8 cellular contexts compared by ENCODE assay signal in the genomic region with DNA sequence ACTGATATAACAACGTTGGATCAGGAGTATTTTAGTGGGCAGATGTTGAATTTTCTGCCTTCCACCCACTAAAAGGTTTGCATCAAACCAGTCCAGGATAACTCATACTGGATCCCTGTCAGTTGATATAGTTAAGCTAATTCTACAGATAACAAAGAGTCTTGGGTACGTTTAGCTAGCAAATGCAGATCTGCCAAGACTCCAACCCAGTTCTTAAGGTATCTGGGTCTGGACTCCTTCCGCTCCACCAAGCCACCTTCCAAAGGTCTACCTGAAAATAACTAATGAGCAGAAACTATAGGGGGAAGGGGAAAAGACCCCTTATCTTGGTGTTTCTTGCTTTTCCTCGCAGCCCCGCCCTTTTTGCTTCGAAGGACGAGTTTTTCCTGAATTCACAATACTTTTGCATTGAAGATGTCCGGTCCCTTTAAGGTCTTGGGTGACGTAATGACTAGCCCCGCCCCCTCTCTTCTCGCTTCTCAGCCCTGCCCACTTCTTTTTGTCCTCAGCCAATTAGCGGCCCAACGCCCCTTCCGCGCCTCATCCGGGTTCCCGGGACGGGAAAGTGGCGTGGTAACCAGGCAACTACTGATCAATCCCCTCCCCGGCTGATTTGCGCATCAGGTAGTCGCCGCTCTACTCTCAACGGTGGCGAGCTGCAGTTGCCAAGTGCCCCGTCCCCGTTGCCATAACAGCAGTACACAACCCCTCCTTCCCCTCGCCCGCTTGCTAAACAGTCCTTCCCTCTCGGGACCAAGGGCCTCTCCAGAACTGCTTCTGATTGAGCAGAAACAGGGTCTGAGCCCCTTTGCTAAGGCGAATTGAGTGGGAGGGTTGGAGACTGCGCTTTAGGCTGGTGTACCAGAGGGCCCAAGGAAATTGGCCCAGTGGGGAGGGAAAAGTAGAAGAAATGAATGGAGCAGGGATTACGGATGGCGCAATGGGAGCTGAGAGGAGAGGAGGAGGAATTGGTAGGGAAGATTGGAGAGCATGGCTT. TPM values are rescaled to one million over a fixed set of nuclear protein-coding genes. Genes with fewer than 3 reads are reported as not detected.
DNase-seq lines count a peak whose midpoint lies in the region; ATAC-seq, FAIRE-seq and TF ChIP-seq lines count a peak whose summit lies in the region.

A gene with protein sequence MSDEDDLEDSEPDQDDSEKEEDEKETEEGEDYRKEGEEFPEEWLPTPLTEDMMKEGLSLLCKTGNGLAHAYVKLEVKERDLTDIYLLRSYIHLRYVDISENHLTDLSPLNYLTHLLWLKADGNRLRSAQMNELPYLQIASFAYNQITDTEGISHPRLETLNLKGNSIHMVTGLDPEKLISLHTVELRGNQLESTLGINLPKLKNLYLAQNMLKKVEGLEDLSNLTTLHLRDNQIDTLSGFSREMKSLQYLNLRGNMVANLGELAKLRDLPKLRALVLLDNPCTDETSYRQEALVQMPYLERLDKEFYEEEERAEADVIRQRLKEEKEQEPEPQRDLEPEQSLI (plus strand): TSS at position 543 of the 997 bp plus-strand sequence. CDS start 812 bp downstream, outside the sequence.

- H4K20me1 ChIP-seq in HepG2 (ENCODE audit: insufficient read depth, low read length), result no peaks in the 10 kb centered on the region

- peak within 1 kb of the TSS; percentile 55 to 99 (median 81) for H3K4me3 ChIP-seq in dorsolateral prefrontal cortex
- H3K4me3 ChIP-seq in HepG2 (replicated peaks in 1 of 3; ENCODE audit: insufficient read depth in 1 of 3, low read depth in 2 of 3, low read length in 3 of 3), result peak within 1 kb of the TSS; percentile 78 to 88 (median 83)

- no peaks in the 10 kb centered on the region for H3K36me3 ChIP-seq in HepG2 (replicated peaks in 1 of 2; ENCODE audit: control insufficient read depth in 1 of 2, insufficient read depth in 2 of 2, low read length in 2 of 2)

- H3K27ac ChIP-seq in C4-2B (peak within 1 kb of the TSS; percentile 70), dorsolateral prefrontal cortex (peak within 1 kb of the TSS; percentile 13 to 95 (median 87)), HepG2 (ENCODE audit: extremely low read length, insufficient read depth, low read length) (peak within 1 kb of the TSS; percentile 69)

- no peak for TF ChIP-seq RAD21 in HepG2 (CRISPR knock-in tag; IDR thresholded peaks at IDR 0.05)

- FAIRE-seq in HepG2 (lab: Jason Lieb, UNC), result peak; percentile 84

- CTCF ChIA-PET in HepG2 (lab: Yijun Ruan, JAX; ENCODE audit: low intra/inter-chr PET ratio, low total read pairs), result no interaction called here

- peak; percentile 98 for DNase-seq in NCI-H748 (lab: John Stamatoyannopoulos, UW; ENCODE audit: unreplicated experiment)
- DNase-seq in activated CD4-positive, alpha-beta T cell treated with anti-CD3 and anti-CD28 coated beads, Interleukin-2, amount 50 U/mL, for 24 hours (ENCODE audit: low read depth in 1 of 2, low spot score in 1 of 2), result peak; percentile 91 to 98
- peak; percentile 97 to 99 (median 99) for DNase-seq in dorsolateral prefrontal cortex
- DNase-seq in HepG2 (ENCODE audit: low spot score), result peak; percentile 90
- DNase-seq in stimulated activated CD4-positive, alpha-beta T cell treated with anti-CD3 and anti-CD28 coated beads, Interleukin-2, amount 100 ng/mL, for 48 hours, result peak; percentile 97

- peak within 1 kb of the TSS; percentile 81 for H3K9ac ChIP-seq in HepG2 (ENCODE audit: insufficient read depth, low read depth, low read length)

- in situ Hi-C loops in HepG2 (cut with HindIII; ENCODE audit: extremely low pct_ligation_motif_present, low pct_unique_long_range_greater_than_20kb), result no loop called here

- TF ChIP-seq CTCF in C4-2B (conservative IDR thresholded peaks at IDR 0.05), result no peak
- peak in 24 of 56 donors; percentile 8 to 54 (median 25) for TF ChIP-seq CTCF in dorsolateral prefrontal cortex (IDR thresholded peaks at IDR 0.05 in 54 of 56, conservative IDR thresholded peaks at IDR 0.05 in 2 of 56; ENCODE audit: low read depth in 1 of 56, partially characterized antibody in 56 of 56)
- no peak for TF ChIP-seq CTCF in HepG2 (CRISPR knock-in tag; IDR thresholded peaks at IDR 0.05)

- no TSS peak for BruUV-seq in HepG2 (replicated peaks; lab: Mats Ljungman, UMichigan)

- peak in 1 of 2 experiments; percentile 64; a peak in 2 of 4 replicates for TF ChIP-seq POLR2A in HepG2 (IDR thresholded peaks at IDR 0.05; ENCODE audit: insufficient read depth in 1 of 2, low read depth in 2 of 2, low read length in 2 of 2)

- 5% methylated on average over 34 of the region's 34 CpGs for WGBS in HepG2 (ENCODE audit: low lambda C conversion rate)

- peak within 1 kb of the TSS; percentile 90 for H2AFZ ChIP-seq in HepG2 (ENCODE audit: low read length)

- TF ChIP-seq EP300 in HepG2 (IDR thresholded peaks at IDR 0.05; ENCODE audit: low read depth in 2 of 2, low read length in 2 of 2) (peak in 1 of 2 experiments; percentile 63; a peak in 1 of 4 replicates), HepG2 (CRISPR knock-in tag; IDR thresholded peaks at IDR 0.05; ENCODE audit: borderline replicate concordance) (no peak)

- H3K9me3 ChIP-seq in HepG2 (ENCODE audit: low read length), result no peaks in the 10 kb centered on the region

- H3K79me2 ChIP-seq in HepG2 (ENCODE audit: insufficient read depth, low read length), result no peaks in the 10 kb centered on the region

- H3K27me3 ChIP-seq in dorsolateral prefrontal cortex (no peaks in the 10 kb centered on the region), HepG2 (ENCODE audit: control insufficient read depth in 1 of 2, insufficient read depth in 2 of 2, low read length in 2 of 2) (no peaks in the 10 kb centered on the region)

- H3K4me2 ChIP-seq in HepG2 (ENCODE audit: low read depth, low read length), result peak within 1 kb of the TSS; percentile 96

- peak; percentile 97 for ATAC-seq in GM19351 (IDR thresholded peaks at IDR 0.05; ENCODE audit: unreplicated experiment)
- peak; percentile 90 for ATAC-seq in HG03520 (IDR thresholded peaks at IDR 0.05; ENCODE audit: unreplicated experiment)
- peak; percentile 89 for ATAC-seq in HepG2

- intact Hi-C loops in dorsolateral prefrontal cortex (cut with DNase I) (loop anchor here (2.0 to 5.0 kb wide), 3 partner anchors 14 to 37 kb away; partner anchors contain the start of genes SPSB2 (in 1 of the 2) and TPI1 (in 1 of the 2)), HepG2 (cut with micrococcal nuclease; ENCODE audit: unreplicated experiment) (no loop called here)

- H3K4me1 ChIP-seq in HepG2 (ENCODE audit: insufficient read depth, low read length), result peaks cover 60% of the 10 kb centered on the region

- POLR2A ChIA-PET in HepG2 (lab: Yijun Ruan, JAX), result interaction anchor here (0.6 to 2.2 kb wide), 7 partner anchors 9 to 203 kb away, joined by 3 to 10 read pairs (median 4); partner anchors contain the start of genes ENO2, SPSB2, TPI1 and USP5

TF ChIP-seq in HepG2, 621 proteins besides CTCF, POLR2A, EP300 and RAD21 (continues in another document):
- TF ChIP-seq KDM6A (CRISPR knock-in tag; IDR thresholded peaks at IDR 0.05; ENCODE audit: low read depth) (no peak), TFDP1 (CRISPR knock-in tag; IDR thresholded peaks at IDR 0.05; ENCODE audit: borderline replicate concordance) (no peak; the same call in 1 of the 2 replicates), NFRKB (IDR thresholded peaks at IDR 0.05) (no peak), ZNF430 (CRISPR knock-in tag; IDR thresholded peaks at IDR 0.05) (no peak), BCL3 (CRISPR knock-in tag; IDR thresholded peaks at IDR 0.05) (no peak; the same call in 1 of the 2 replicates)

RNA-seq across cellular contexts. Expression of the gene that starts here (rescaled TPM):
- total RNA-seq in dorsolateral prefrontal cortex, result 10 to 100 TPM; 16.3 to 32.4 (median 22.4) TPM
- 6.0 and 6.7 TPM in 2 replicates for total RNA-seq in HepG2 (2016; rRNA removed; fragmentation: Illumina TruSeq; extraction: Trizol)
- 2.5 and 3.3 TPM in 2 replicates for total RNA-seq in HepG2 (2016; cell fraction: cytosol; rRNA removed; fragmentation: Illumina TruSeq; extraction: Trizol; ENCODE audit: low read depth)
- 5.1 and 7.7 TPM in 2 replicates for total RNA-seq in HepG2 (2016; cell fraction: insoluble cytoplasmic fraction; rRNA removed; fragmentation: Illumina TruSeq; extraction: Trizol)
- total RNA-seq in HepG2 (2016; cell fraction: membrane; rRNA removed; fragmentation: Illumina TruSeq; extraction: Trizol), result 5.0 and 6.0 TPM in 2 replicates
- total RNA-seq in HepG2 (2016; cell fraction: nucleus; rRNA removed; fragmentation: Illumina TruSeq; extraction: Trizol), result 4.0 and 5.4 TPM in 2 replicates
- 6.2 and 7.8 TPM in 2 replicates for polyA plus RNA-seq in HepG2 (2011; rRNA removed)
- polyA plus RNA-seq in HepG2 (2011; cell fraction: cytosol; rRNA removed), result 5.2 TPM in 2 replicates
- 14.3 and 20.8 TPM in 2 replicates for polyA plus RNA-seq in HepG2 (2011; cell fraction: nucleus; rRNA removed)
- 5.3 and 6.9 TPM in 2 replicates for polyA plus RNA-seq in HepG2 (2012)
- polyA plus RNA-seq in HepG2 (2016; cell fraction: cytosol; fragmentation: Illumina TruSeq; extraction: Trizol; ENCODE audit: low read depth), result 3.0 and 3.1 TPM in 2 replicates
- 6.4 and 8.2 TPM in 2 replicates for polyA plus RNA-seq in HepG2 (2016; cell fraction: insoluble cytoplasmic fraction; fragmentation: Illumina TruSeq; extraction: Trizol; ENCODE audit: low read depth)
- polyA plus RNA-seq in HepG2 (2016; cell fraction: membrane; fragmentation: Illumina TruSeq; extraction: Trizol; ENCODE audit: low read depth), result 5.2 TPM in 2 replicates
- 7.8 and 11.0 TPM in 2 replicates for polyA plus RNA-seq in HepG2 (2016; cell fraction: nucleus; fragmentation: Illumina TruSeq; extraction: Trizol; ENCODE audit: insufficient read depth, low read depth)
- 5.6 and 8.7 TPM in 2 replicates for polyA minus RNA-seq in HepG2 (2011; rRNA and poly(A)+ RNA removed; ENCODE audit: low replicate concordance)
- 1.3 and 2.2 TPM in 2 replicates for polyA minus RNA-seq in HepG2 (2011; cell fraction: cytosol; rRNA and poly(A)+ RNA removed)
- 9.1 and 14.9 TPM in 2 replicates for polyA minus RNA-seq in HepG2 (2011; cell fraction: nucleus; rRNA and poly(A)+ RNA removed)

Comparison
In these comparisons a context has a peak if more than half of its experiments do, and no peak if none do; other contexts are left out.
1. Peak in every context shown above with its lines: DNase-seq, ATAC-seq, H3K4me3 ChIP-seq and H3K27ac ChIP-seq.